In genomic region chr7:156121956-156122355, GRCh38 we compare ENCODE assay signal across 6 cellular contexts.
"Had no signal": no experiment of that assay in that cellular context is flagged by ENCODE, and none has a peak within 500 bp of the region (broad histone marks: within the 10 kb centered on the region; RNA-seq: fewer than 3 reads in every experiment).

No MANE protein-coding gene starts in this region.

- ATAC-seq: HepG2, K562 had no signal

- FAIRE-seq: HepG2, HTR-8/SVneo, K562 had no signal

- DNase-seq: IMR-90, KBM-7 had no signal

- H3K4me3 ChIP-seq: K562 had no signal

- H3K27ac ChIP-seq: HL-60 had no signal
